26 cellular contexts compared by ENCODE assay signal in the genomic region with DNA sequence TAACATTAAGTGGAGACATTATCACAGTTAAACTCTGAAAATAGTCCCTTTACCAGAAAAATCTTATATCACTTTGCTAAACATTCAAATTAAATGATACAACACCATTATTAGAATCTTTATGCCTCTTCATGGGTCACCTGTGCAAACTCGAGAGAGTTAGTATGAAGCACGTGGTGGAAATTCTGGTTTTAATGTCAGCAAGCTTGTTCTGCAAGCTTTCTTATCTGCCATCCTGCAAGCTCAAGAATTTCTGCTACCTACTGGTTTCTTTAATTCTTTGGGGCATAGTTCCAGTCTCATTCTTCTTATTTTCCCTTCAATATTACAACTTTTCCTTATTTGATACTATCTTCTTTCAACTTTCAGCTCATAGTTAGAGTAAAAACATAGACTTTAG. TPM values are rescaled to one million over a fixed set of nuclear protein-coding genes. Genes with fewer than 3 reads are reported as not detected.
"Had no signal": no experiment of that assay in that cellular context is flagged by ENCODE, and none has a peak within 500 bp of the region (broad histone marks: within the 10 kb centered on the region; RNA-seq: fewer than 3 reads in every experiment).

No MANE protein-coding gene starts in this region.

- H3K9me3 ChIP-seq: MG63, SK-N-SH had no signal

- DNase-seq: IMR-90, Karpas-422, KG1, MG63, NCI-H1092, NCI-H1105 treated with DMSO at 0.1 percent for 48 hours, NCI-H1417 treated with DMSO at 0.1 percent for 48 hours, NCI-H146, NCI-H1694 treated with DMSO at 0.1 percent for 48 hours, NCI-H1930, NCI-H2081, NCI-H2107, NCI-H226, NCI-H446, NCI-H510A, NCI-H524 treated with DMSO at 0.1 percent for 48 hours, NCI-H69, NCI-H774, SHP77 treated with DMSO at 0.1 percent for 48 hours, SK-N-SH had no signal

- ATAC-seq: HepG2, Panc1, Right ventricle myocardium inferior had no signal

- H3K4me3 ChIP-seq: MG63 had no signal

- H3K9ac ChIP-seq: SK-N-SH had no signal

- H3K4me2 ChIP-seq: SK-N-SH had no signal

- H3K27me3 ChIP-seq: MG63 had no signal

- H3K36me3 ChIP-seq: MG63 had no signal

RNA-seq across cellular contexts. Expression of a gene that starts 0.9 kb away (rescaled TPM):
- total RNA-seq: HepG2, HT1080, IMR-90, RPMI7951, SK-MEL-5 had no signal
- polyA plus RNA-seq: HepG2, IMR-90 had no signal
